ENCODE assay signal across 14 cellular contexts in genomic region chr1:115496904-115497527, GRCh38.
DNase-seq lines count a peak whose midpoint lies in the region; ATAC-seq and TF ChIP-seq lines count a peak whose summit lies in the region.
"Had no signal": no experiment of that assay in that cellular context is flagged by ENCODE, and none has a peak within 500 bp of the region (broad histone marks: within the 10 kb centered on the region; RNA-seq: fewer than 3 reads in every experiment).

No MANE protein-coding gene starts in this region.

- H3K27ac Mint-ChIP-seq in stimulated activated naive CD8-positive, alpha-beta T cell treated with anti-CD3 and anti-CD28 coated beads, Interleukin-15, amount 100 ng/mL, for 72 hours, result peak overlapping the region in 1 of 2 donors; percentile 57
- H3K27ac Mint-ChIP-seq: activated T-helper 1 cell treated with anti-CD3 and anti-CD28 coated beads, Interleukin-12 subunit alpha, Interleukin-12 subunit beta, Interleukin-2, Interleukin-4 antibody, amounts not matched to agents 30 ng/mL and 10 ng/mL and 1 ng/mL, durations not matched to agents 14 hours and 24 hours and 36 hours had no signal

- no peak overlapping the region for H3K4me3 ChIP-seq in SJSA1
- no peak overlapping the region for H3K4me3 ChIP-seq in fibroblast of mammary gland (ENCODE audit: control insufficient read depth, low read depth, low read length)
- no peak overlapping the region for H3K4me3 ChIP-seq in retinal pigment epithelial cell (ENCODE audit: low read length)
- H3K4me3 ChIP-seq in upper lobe of left lung, result no peak overlapping the region

- H3K4me1 ChIP-seq in SJSA1 (replicated peaks) (peaks cover 58% of the 10 kb centered on the region), upper lobe of left lung (no peaks in the 10 kb centered on the region)

- H3K27me3 ChIP-seq in SJSA1 (replicated peaks) (no peaks in the 10 kb centered on the region), upper lobe of left lung (no peaks in the 10 kb centered on the region)
- H3K27me3 ChIP-seq: neutrophil had no signal

- no peak for TF ChIP-seq POLR2A in upper lobe of left lung (IDR thresholded peaks at IDR 0.05)

- no peak for ATAC-seq in stimulated activated naive CD8-positive, alpha-beta T cell treated with anti-CD3 and anti-CD28 coated beads, Interleukin-15, amount 100 ng/mL, for 72 hours
- ATAC-seq in upper lobe of left lung (ENCODE audit: low FRiP score in 2 of 2), result no peak
- ATAC-seq: stimulated activated naive CD8-positive, alpha-beta T cell treated with anti-CD3 and anti-CD28 coated beads, Interleukin-15, Interleukin-2, amounts not matched to agents 100 U/mL and 50 U/mL, for 24 hours had no signal

- 44 to 67% methylated on average over 4 of the region's 4 CpGs for WGBS in upper lobe of left lung, 2 donors

- H3K4me1 Mint-ChIP-seq in stimulated activated naive CD8-positive, alpha-beta T cell treated with anti-CD3 and anti-CD28 coated beads, Interleukin-15, amount 100 ng/mL, for 72 hours, result no peaks in the 10 kb centered on the region
- H3K4me1 Mint-ChIP-seq: central memory CD8-positive, alpha-beta T cell had no signal

- TF ChIP-seq CTCF in fibroblast of mammary gland (conservative IDR thresholded peaks at IDR 0.05; ENCODE audit: control insufficient read depth, insufficient read depth, low read depth, low read length) (no peak), retinal pigment epithelial cell (conservative IDR thresholded peaks at IDR 0.05; ENCODE audit: low read depth, low read length) (no peak), upper lobe of left lung (IDR thresholded peaks at IDR 0.05) (no peak)

- TF ChIP-seq EP300 in upper lobe of left lung (IDR thresholded peaks at IDR 0.05), result no peak

- H3K27me3 Mint-ChIP-seq in stimulated activated naive CD8-positive, alpha-beta T cell treated with anti-CD3 and anti-CD28 coated beads, Interleukin-15, amount 100 ng/mL, for 72 hours, result no peaks in the 10 kb centered on the region
- H3K27me3 Mint-ChIP-seq: central memory CD8-positive, alpha-beta T cell had no signal

- H3K9me3 ChIP-seq in SJSA1 (replicated peaks) (no peaks in the 10 kb centered on the region), upper lobe of left lung (no peaks in the 10 kb centered on the region)
- H3K9me3 ChIP-seq: neutrophil had no signal

- H3K36me3 ChIP-seq in SJSA1 (no peaks in the 10 kb centered on the region), upper lobe of left lung (no peaks in the 10 kb centered on the region)
- H3K36me3 ChIP-seq: neutrophil had no signal

- H3K9me3 Mint-ChIP-seq in stimulated activated naive CD8-positive, alpha-beta T cell treated with anti-CD3 and anti-CD28 coated beads, Interleukin-15, amount 100 ng/mL, for 72 hours, result no peaks in the 10 kb centered on the region
- H3K9me3 Mint-ChIP-seq: activated T-helper 1 cell treated with anti-CD3 and anti-CD28 coated beads, Interleukin-12 subunit alpha, Interleukin-12 subunit beta, Interleukin-2, Interleukin-4 antibody, amounts not matched to agents 30 ng/mL and 10 ng/mL and 1 ng/mL, durations not matched to agents 14 hours and 24 hours and 36 hours; central memory CD8-positive, alpha-beta T cell had no signal

- no peak overlapping the region for H3K4me3 Mint-ChIP-seq in stimulated activated naive CD8-positive, alpha-beta T cell treated with anti-CD3 and anti-CD28 coated beads, Interleukin-15, amount 100 ng/mL, for 72 hours
- H3K4me3 Mint-ChIP-seq: activated T-helper 1 cell treated with anti-CD3 and anti-CD28 coated beads, Interleukin-12 subunit alpha, Interleukin-12 subunit beta, Interleukin-2, Interleukin-4 antibody, amounts not matched to agents 30 ng/mL and 10 ng/mL and 1 ng/mL, durations not matched to agents 14 hours and 24 hours and 36 hours; central memory CD8-positive, alpha-beta T cell had no signal

- peak; percentile 77 for DNase-seq in HCEC 1CT
- DNase-seq in SJSA1 (ENCODE audit: low read depth in 1 of 2, low spot score in 2 of 2), result peak; percentile 79 to 87
- peak; percentile 59 for DNase-seq in fibroblast of mammary gland (ENCODE audit: low read depth)
- peak; percentile 45 for DNase-seq in retinal pigment epithelial cell (ENCODE audit: low read depth)
- DNase-seq in stimulated activated naive CD8-positive, alpha-beta T cell treated with anti-CD3 and anti-CD28 coated beads, Interleukin-15, amount 100 ng/mL, for 72 hours, result no peak
- DNase-seq in NCI-H526 treated with DMSO at 0.1 percent for 48 hours (lab: John Stamatoyannopoulos, UW), result no peak
- no peak for DNase-seq in COR-L47 (lab: John Stamatoyannopoulos, UW)
- DNase-seq in upper lobe of left lung, result no peak
- DNase-seq: activated CD4-positive, CD25-positive, alpha-beta regulatory T cell treated with anti-CD3 and anti-CD28 coated beads, Interleukin-2, amount 50 U/mL, for 72 hours; NCI-H446; stimulated activated naive CD8-positive, alpha-beta T cell treated with anti-CD3 and anti-CD28 coated beads, Interleukin-15, Interleukin-2, amounts not matched to agents 100 U/mL and 50 U/mL, for 24 hours had no signal

- H3K27ac ChIP-seq in SJSA1 (peak overlapping the region; percentile 96), upper lobe of left lung (no peak overlapping the region)
- H3K27ac ChIP-seq: neutrophil had no signal

Comparison
In these comparisons a context has a peak if more than half of its experiments do, and no peak if none do; other contexts are left out.
1. DNase-seq: peak in HCEC 1CT (single experiment), SJSA1 (2 of 2), fibroblast of mammary gland (single experiment) and retinal pigment epithelial cell (single experiment); none in stimulated activated naive CD8-positive, alpha-beta T cell treated with anti-CD3 and anti-CD28 coated beads, Interleukin-15, amount 100 ng/mL, for 72 hours (0 of 2), NCI-H526 treated with DMSO at 0.1 percent for 48 hours (single experiment), COR-L47 (single experiment) and upper lobe of left lung (0 of 2).